Comparison of ENCODE assay signal across 8 cellular contexts in the genomic region with DNA sequence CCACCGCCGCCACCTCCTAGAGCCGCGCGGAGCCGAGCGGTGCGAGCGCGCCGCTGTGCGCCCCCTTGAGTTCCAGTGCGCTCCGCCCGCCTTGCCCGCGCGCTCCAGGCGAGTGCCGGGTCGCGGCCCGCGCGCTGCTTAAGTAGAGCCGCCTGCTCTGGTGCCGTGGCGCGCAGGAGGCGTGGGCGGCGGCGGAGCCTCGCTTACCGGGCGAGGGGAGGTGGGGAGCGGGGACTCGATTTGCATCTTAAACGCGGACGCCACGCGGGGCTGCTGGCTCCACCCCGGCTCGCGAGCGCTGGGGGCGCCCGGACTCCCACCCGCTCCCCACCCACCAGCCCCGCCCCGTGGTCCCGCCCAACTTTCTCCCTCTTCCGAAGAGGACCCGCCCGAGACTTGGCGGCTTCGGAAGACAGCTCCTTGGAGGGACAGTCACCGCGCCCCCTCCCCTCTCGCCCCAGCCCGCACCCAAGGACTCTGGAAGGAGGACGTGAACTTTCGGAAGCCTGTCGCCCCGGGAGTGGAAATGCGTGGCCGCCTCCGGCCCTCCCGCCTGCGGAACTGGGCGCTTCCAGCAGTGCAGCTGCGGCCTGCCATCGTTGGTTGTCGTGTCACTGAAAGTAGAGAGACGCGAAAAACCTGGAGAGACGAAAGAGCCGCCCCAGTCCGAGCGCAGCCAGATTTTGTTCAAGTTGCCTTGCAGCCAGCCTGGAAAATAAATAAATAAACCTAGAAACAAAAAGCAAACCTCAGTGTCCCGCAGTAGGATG. TPM values are rescaled to one million over a fixed set of nuclear protein-coding genes. Genes with fewer than 3 reads are reported as not detected.
DNase-seq lines count a peak whose midpoint lies in the region; ATAC-seq and TF ChIP-seq lines count a peak whose summit lies in the region.

A gene (minus strand): TSS at position 114 of the 770 bp plus-strand sequence. CDS start 257 bp downstream, outside the sequence.

- WGBS in adipose tissue, 3 donors = 0 to 1% (median 0%) methylated on average over 41 to 82 of the region's 82 CpGs
- 0 to 1% (median 0%) methylated on average over 24 to 82 of the region's 82 CpGs for WGBS in heart left ventricle, 4 donors
- 0 to 1% methylated on average over 1 to 23 of the region's 82 CpGs for WGBS in transverse colon (ENCODE audit: low coverage in 1 of 2), 2 donors

- H3K27ac ChIP-seq in adipose tissue (ENCODE audit: low read depth, low read length) (peak within 1 kb of the TSS; percentile 88), heart left ventricle (peak within 1 kb of the TSS; percentile 81 to 97 (median 92)), transverse colon (peak within 1 kb of the TSS; percentile 87 to 93 (median 88))

- H3K4me1 ChIP-seq in heart left ventricle (peaks cover 0 to 33% (median 12%) of the 10 kb centered on the region in 12 donors), transverse colon (peaks cover 0 to 35% (median 14%) of the 10 kb centered on the region in 4 donors)

- TF ChIP-seq POLR2A in heart left ventricle (IDR thresholded peaks at IDR 0.05) (peak in 1 of 2 donors; percentile 89), transverse colon (IDR thresholded peaks at IDR 0.05) (peak; percentile 67)

- peak within 1 kb of the TSS; percentile 62 to 96 (median 76) for H3K4me3 ChIP-seq in heart left ventricle
- H3K4me3 ChIP-seq in transverse colon = peak within 1 kb of the TSS; percentile 39 to 80 (median 60)

- DNase-seq in ELF-1 (ENCODE audit: low read depth, low spot score) (peak; percentile 70), KG1 (lab: John Stamatoyannopoulos, UW) (peak; percentile 46), SW 1271 (lab: John Stamatoyannopoulos, UW) (peak; percentile 45 to 68), heart left ventricle (peak; percentile 91 to 96 (median 93)), posterior cingulate gyrus (peak; percentile 54 to 96 (median 68)), transverse colon (peak; percentile 81)

- H3K9me3 ChIP-seq in heart left ventricle (no peaks in the 10 kb centered on the region), transverse colon (no peaks in the 10 kb centered on the region)

- TF ChIP-seq CTCF in heart left ventricle (IDR thresholded peaks at IDR 0.05) (peak in 10 of 12 donors; percentile 22 to 61 (median 47)), transverse colon (IDR thresholded peaks at IDR 0.05) (peak in 3 of 5 experiments; percentile 8 to 21 (median 18))

- ATAC-seq in GM21619 (IDR thresholded peaks at IDR 0.05; ENCODE audit: unreplicated experiment) (peak; percentile 56), heart left ventricle (peak; percentile 64 to 91 (median 86))

- intact Hi-C loops in heart left ventricle (cut with DNase I) = loop anchor here (1.0 to 10.0 kb wide), 9 partner anchors 59 to 662 kb away; a partner anchor contains a TSS
- intact Hi-C loops in posterior cingulate gyrus (cut with DNase I) = loop anchor here (10.0 kb wide), 1 partner anchor 62 kb away; no protein-coding TSS in a partner anchor
- intact Hi-C loops in transverse colon (cut with DNase I; ENCODE audit: low total_unique reads) = loop anchor here (10.0 kb wide), 1 partner anchor 222 kb away; no protein-coding TSS in a partner anchor

- no peaks in the 10 kb centered on the region for H3K36me3 ChIP-seq in heart left ventricle
- H3K36me3 ChIP-seq in transverse colon = no peaks in the 10 kb centered on the region

- H3K27me3 ChIP-seq in heart left ventricle = no peaks in the 10 kb centered on the region
- H3K27me3 ChIP-seq in transverse colon = peaks cover 6% of the 10 kb centered on the region

- in situ Hi-C loops in transverse colon (cut with MboI; ENCODE audit: low pct_ligation_motif_present in 1 of 4, low pct_unique_long_range_greater_than_20kb in 1 of 4, low sequenced_read_pairs in 3 of 4) = loop anchor here in 2 of 4 donors (25.0 kb wide), 2 partner anchors 224 to 399 kb away; no protein-coding TSS in a partner anchor

- TF ChIP-seq EP300 in transverse colon (IDR thresholded peaks at IDR 0.05; ENCODE audit: low read depth) = no peak

RNA-seq across cellular contexts. Expression of the gene that starts here (rescaled TPM):
- polyA plus RNA-seq in adipose tissue (10 to 100 TPM in 2 of 3 donors, 1 to 10 TPM in 1; 6.4 to 67.1 (median 40.9) TPM), heart left ventricle (10 to 100 TPM; 10.1 to 21.7 TPM)
- total RNA-seq in heart left ventricle (10 to 100 TPM; 29.5 to 84.4 (median 44.1) TPM), transverse colon (10 to 100 TPM; 24.2 to 34.8 (median 27.6) TPM)

Comparison
In these comparisons a context has a peak if more than half of its experiments do, and no peak if none do; other contexts are left out.
1. Peak in every context shown above with its lines: DNase-seq, ATAC-seq, H3K4me3 ChIP-seq and H3K27ac ChIP-seq.